14 cellular contexts compared by ENCODE assay signal in genomic region chr1:101150676-101151075, GRCh38.
DNase-seq lines count a peak whose midpoint lies in the region; ATAC-seq and TF ChIP-seq lines count a peak whose summit lies in the region.
"Had no signal": no experiment of that assay in that cellular context is flagged by ENCODE, and none has a peak within 500 bp of the region (broad histone marks: within the 10 kb centered on the region; RNA-seq: fewer than 3 reads in every experiment).

No MANE protein-coding gene starts in this region.

- H3K4me3 ChIP-seq in epithelial cell of proximal tubule (ENCODE audit: low read depth, low read length): no peak overlapping the region
- H3K4me3 ChIP-seq in skeletal muscle tissue (ENCODE audit: low read length in 3 of 3): no peak overlapping the region
- no peak overlapping the region for H3K4me3 ChIP-seq in upper lobe of right lung
- H3K4me3 ChIP-seq: transverse colon had no signal

- intact Hi-C loops in upper lobe of right lung (cut with DNase I): no loop called here

- TF ChIP-seq CTCF in epithelial cell of proximal tubule (conservative IDR thresholded peaks at IDR 0.05; ENCODE audit: low read depth, low read length) (no peak), upper lobe of right lung (IDR thresholded peaks at IDR 0.05) (no peak)

- H3K27me3 ChIP-seq in skeletal muscle tissue (ENCODE audit: control insufficient read depth in 3 of 3, insufficient read depth in 3 of 3, low read length in 3 of 3): no peaks in the 10 kb centered on the region
- H3K27me3 ChIP-seq in upper lobe of right lung: no peaks in the 10 kb centered on the region
- H3K27me3 ChIP-seq: transverse colon had no signal

- H3K36me3 ChIP-seq in skeletal muscle tissue (ENCODE audit: control insufficient read depth in 3 of 3, insufficient read depth in 3 of 3, low read length in 3 of 3) (no peaks in the 10 kb centered on the region), upper lobe of right lung (no peaks in the 10 kb centered on the region)
- H3K36me3 ChIP-seq: transverse colon had no signal

- H3K9ac ChIP-seq in skeletal muscle tissue (ENCODE audit: low read depth in 1 of 3, low read length in 3 of 3): no peak overlapping the region

- no peak for ATAC-seq in upper lobe of right lung
- no peak for ATAC-seq in GM21737 (IDR thresholded peaks at IDR 0.05; ENCODE audit: unreplicated experiment)
- ATAC-seq: Panc1 had no signal

- H3K9me3 ChIP-seq in skeletal muscle tissue (ENCODE audit: control insufficient read depth in 3 of 3, low read length in 3 of 3) (no peaks in the 10 kb centered on the region), upper lobe of right lung (no peaks in the 10 kb centered on the region)
- H3K9me3 ChIP-seq: transverse colon had no signal

- DNase-seq in HCEC 1CT (peak; percentile 52), RKO (ENCODE audit: low spot score) (peak; percentile 30), epithelial cell of proximal tubule (ENCODE audit: low read depth) (peak; percentile 44), upper lobe of right lung (no peak), islet precursor cell (no peak)
- DNase-seq: activated CD4-positive, alpha-beta T cell treated with anti-CD3 and anti-CD28 coated beads for 4 hours; NCI-H1436 treated with DMSO at 0.1 percent for 48 hours; NCI-H524; posterior cingulate gyrus; transverse colon had no signal

- H3K27ac ChIP-seq in skeletal muscle tissue (ENCODE audit: low read depth, low read length) (peak overlapping the region; percentile 34), upper lobe of right lung (no peak overlapping the region)
- H3K27ac ChIP-seq: C4-2B, transverse colon had no signal

- H3K4me1 ChIP-seq in skeletal muscle tissue (ENCODE audit: control insufficient read depth in 3 of 3, insufficient read depth in 3 of 3, low read length in 3 of 3) (no peaks in the 10 kb centered on the region), upper lobe of right lung (peaks cover 10% of the 10 kb centered on the region)
- H3K4me1 ChIP-seq: transverse colon had no signal

Comparison
In these comparisons a context has a peak if more than half of its experiments do, and no peak if none do; other contexts are left out.
1. DNase-seq: peak in HCEC 1CT (single experiment), RKO (single experiment) and epithelial cell of proximal tubule (single experiment); none in upper lobe of right lung (single experiment) and islet precursor cell (single experiment).